ENCODE assay signal across 1 cellular context in the genomic region with DNA sequence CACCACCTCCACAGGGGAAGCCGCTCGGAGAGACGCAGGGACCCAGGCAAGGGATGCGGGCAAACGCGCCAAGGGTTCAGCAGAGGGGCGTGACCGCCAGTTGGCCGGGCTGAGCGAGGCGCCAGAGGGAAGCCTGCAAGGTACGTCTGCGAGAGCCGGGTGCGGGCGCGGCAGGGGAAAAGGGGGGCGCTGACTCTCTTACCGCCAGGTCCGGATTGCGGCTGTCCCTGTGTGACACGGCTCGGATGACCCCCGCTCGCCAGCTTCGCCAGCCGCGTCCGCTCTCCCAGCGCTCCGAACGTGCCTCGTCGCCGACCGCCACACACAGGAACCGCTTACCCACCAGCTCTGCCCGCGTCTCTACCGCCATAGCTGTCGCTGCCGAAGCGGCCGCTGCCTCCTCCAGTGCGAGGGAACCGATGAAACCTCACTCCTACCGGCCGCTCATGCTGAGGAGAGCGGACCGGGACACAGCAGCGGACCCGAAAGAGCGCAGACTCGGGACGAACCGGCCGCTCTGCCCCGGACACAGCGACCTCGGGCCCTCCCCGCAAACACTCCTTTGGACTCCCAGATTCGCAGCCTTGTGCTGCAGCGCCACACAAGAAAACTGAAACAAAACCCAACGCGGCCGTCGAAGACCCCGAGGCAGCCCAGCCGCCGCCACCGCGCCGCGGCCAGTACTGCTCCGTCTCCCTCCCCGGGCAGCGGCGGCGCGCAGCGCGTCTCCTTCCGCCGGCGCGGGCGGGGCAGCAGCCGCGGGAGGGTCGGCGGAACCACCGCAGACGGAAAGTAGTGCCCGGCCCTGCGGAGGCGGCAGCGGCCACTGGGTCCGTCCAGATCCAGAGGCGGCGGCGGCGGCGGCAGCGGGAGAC.
TF ChIP-seq lines count a peak whose summit lies in the region.

A gene with protein sequence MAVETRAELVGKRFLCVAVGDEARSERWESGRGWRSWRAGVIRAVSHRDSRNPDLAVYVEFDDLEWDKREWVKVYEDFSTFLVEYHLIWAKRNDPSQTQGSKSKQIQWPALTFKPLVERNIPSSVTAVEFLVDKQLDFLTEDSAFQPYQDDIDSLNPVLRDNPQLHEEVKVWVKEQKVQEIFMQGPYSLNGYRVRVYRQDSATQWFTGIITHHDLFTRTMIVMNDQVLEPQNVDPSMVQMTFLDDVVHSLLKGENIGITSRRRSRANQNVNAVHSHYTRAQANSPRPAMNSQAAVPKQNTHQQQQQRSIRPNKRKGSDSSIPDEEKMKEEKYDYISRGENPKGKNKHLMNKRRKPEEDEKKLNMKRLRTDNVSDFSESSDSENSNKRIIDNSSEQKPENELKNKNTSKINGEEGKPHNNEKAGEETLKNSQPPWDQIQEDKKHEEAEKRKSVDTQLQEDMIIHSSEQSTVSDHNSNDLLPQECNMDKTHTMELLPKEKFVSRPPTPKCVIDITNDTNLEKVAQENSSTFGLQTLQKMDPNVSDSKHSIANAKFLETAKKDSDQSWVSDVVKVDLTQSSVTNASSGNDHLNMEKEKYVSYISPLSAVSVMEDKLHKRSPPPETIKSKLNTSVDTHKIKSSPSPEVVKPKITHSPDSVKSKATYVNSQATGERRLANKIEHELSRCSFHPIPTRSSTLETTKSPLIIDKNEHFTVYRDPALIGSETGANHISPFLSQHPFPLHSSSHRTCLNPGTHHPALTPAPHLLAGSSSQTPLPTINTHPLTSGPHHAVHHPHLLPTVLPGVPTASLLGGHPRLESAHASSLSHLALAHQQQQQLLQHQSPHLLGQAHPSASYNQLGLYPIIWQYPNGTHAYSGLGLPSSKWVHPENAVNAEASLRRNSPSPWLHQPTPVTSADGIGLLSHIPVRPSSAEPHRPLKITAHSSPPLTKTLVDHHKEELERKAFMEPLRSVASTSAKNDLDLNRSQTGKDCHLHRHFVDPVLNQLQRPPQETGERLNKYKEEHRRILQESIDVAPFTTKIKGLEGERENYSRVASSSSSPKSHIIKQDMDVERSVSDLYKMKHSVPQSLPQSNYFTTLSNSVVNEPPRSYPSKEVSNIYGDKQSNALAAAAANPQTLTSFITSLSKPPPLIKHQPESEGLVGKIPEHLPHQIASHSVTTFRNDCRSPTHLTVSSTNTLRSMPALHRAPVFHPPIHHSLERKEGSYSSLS (N-terminal part only) (minus strand): TSS at position 685 of the 875 bp plus-strand sequence. CDS start 315 bp downstream, at position 370.

TF ChIP-seq in WTC11, 78 proteins besides CTCF, POLR2A, EP300 and RAD21 (continued from another document and continues in another):
- TF ChIP-seq NFYB (CRISPR knock-in tag; conservative IDR thresholded peaks at IDR 0.05; ENCODE audit: low read depth) (no peak; the same call in none of the 2 replicates), NFATC4 (CRISPR knock-in tag; IDR thresholded peaks at IDR 0.05) (peak; percentile 37; the same call in 1 of the 2 replicates), FOXJ3 (CRISPR knock-in tag; IDR thresholded peaks at IDR 0.05; ENCODE audit: borderline replicate concordance) (no peak), ZNF425 (CRISPR knock-in tag; conservative IDR thresholded peaks at IDR 0.05) (no peak), ARID4B (CRISPR knock-in tag; IDR thresholded peaks at IDR 0.05; ENCODE audit: borderline replicate concordance) (peak; percentile 35; the same call in 1 of the 2 replicates), FOXK1 (CRISPR knock-in tag; IDR thresholded peaks at IDR 0.05) (peak; percentile 51; the same call in 1 of the 2 replicates), TCF7 (CRISPR knock-in tag; IDR thresholded peaks at IDR 0.05; ENCODE audit: low read depth) (no peak), ZNF423 (CRISPR knock-in tag; IDR thresholded peaks at IDR 0.05) (no peak), ZNF671 (CRISPR knock-in tag; IDR thresholded peaks at IDR 0.05) (no peak), ZBTB43 (CRISPR knock-in tag; IDR thresholded peaks at IDR 0.05) (no peak), SMAD3 (CRISPR knock-in tag; IDR thresholded peaks at IDR 0.05; ENCODE audit: borderline replicate concordance) (0 out of 2 replicates have a peak, but pooled peaks have one; percentile 29), SMAD4 (CRISPR knock-in tag; IDR thresholded peaks at IDR 0.05) (peak; percentile 51; the same call in 1 of the 2 replicates), EMX1 (CRISPR knock-in tag; IDR thresholded peaks at IDR 0.05) (0 out of 2 replicates have a peak, but pooled peaks have one; percentile 57), AFF4 (CRISPR knock-in tag; IDR thresholded peaks at IDR 0.05; ENCODE audit: borderline replicate concordance) (peak; percentile 34; the same call in 1 of the 2 replicates), ERG (CRISPR knock-in tag; IDR thresholded peaks at IDR 0.05) (0 out of 2 replicates have a peak, but pooled peaks have one; percentile 54), ZNF219 (CRISPR knock-in tag; IDR thresholded peaks at IDR 0.05; ENCODE audit: borderline replicate concordance) (0 out of 2 replicates have a peak, but pooled peaks have one; percentile 75), JUN (CRISPR knock-in tag; IDR thresholded peaks at IDR 0.05) (peak; percentile 65; the same call in 1 of the 2 replicates), ZNF232 (CRISPR knock-in tag; IDR thresholded peaks at IDR 0.05) (peak; percentile 49; the same call in 1 of the 2 replicates)
- TF ChIP-seq, protein P1, sequence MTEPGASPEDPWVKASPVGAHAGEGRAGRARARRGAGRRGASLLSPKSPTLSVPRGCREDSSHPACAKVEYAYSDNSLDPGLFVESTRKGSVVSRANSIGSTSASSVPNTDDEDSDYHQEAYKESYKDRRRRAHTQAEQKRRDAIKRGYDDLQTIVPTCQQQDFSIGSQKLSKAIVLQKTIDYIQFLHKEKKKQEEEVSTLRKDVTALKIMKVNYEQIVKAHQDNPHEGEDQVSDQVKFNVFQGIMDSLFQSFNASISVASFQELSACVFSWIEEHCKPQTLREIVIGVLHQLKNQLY (CRISPR knock-in tag; IDR thresholded peaks at IDR 0.05): no peak
- TF ChIP-seq, protein P2, sequence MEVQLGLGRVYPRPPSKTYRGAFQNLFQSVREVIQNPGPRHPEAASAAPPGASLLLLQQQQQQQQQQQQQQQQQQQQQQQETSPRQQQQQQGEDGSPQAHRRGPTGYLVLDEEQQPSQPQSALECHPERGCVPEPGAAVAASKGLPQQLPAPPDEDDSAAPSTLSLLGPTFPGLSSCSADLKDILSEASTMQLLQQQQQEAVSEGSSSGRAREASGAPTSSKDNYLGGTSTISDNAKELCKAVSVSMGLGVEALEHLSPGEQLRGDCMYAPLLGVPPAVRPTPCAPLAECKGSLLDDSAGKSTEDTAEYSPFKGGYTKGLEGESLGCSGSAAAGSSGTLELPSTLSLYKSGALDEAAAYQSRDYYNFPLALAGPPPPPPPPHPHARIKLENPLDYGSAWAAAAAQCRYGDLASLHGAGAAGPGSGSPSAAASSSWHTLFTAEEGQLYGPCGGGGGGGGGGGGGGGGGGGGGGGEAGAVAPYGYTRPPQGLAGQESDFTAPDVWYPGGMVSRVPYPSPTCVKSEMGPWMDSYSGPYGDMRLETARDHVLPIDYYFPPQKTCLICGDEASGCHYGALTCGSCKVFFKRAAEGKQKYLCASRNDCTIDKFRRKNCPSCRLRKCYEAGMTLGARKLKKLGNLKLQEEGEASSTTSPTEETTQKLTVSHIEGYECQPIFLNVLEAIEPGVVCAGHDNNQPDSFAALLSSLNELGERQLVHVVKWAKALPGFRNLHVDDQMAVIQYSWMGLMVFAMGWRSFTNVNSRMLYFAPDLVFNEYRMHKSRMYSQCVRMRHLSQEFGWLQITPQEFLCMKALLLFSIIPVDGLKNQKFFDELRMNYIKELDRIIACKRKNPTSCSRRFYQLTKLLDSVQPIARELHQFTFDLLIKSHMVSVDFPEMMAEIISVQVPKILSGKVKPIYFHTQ (CRISPR knock-in tag; IDR thresholded peaks at IDR 0.05): no peak
- TF ChIP-seq, protein P3, sequence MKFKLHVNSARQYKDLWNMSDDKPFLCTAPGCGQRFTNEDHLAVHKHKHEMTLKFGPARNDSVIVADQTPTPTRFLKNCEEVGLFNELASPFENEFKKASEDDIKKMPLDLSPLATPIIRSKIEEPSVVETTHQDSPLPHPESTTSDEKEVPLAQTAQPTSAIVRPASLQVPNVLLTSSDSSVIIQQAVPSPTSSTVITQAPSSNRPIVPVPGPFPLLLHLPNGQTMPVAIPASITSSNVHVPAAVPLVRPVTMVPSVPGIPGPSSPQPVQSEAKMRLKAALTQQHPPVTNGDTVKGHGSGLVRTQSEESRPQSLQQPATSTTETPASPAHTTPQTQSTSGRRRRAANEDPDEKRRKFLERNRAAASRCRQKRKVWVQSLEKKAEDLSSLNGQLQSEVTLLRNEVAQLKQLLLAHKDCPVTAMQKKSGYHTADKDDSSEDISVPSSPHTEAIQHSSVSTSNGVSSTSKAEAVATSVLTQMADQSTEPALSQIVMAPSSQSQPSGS (CRISPR knock-in tag; IDR thresholded peaks at IDR 0.05; ENCODE audit: borderline replicate concordance, low read depth): no peak
